10 cellular contexts compared by ENCODE assay signal in the genomic region with DNA sequence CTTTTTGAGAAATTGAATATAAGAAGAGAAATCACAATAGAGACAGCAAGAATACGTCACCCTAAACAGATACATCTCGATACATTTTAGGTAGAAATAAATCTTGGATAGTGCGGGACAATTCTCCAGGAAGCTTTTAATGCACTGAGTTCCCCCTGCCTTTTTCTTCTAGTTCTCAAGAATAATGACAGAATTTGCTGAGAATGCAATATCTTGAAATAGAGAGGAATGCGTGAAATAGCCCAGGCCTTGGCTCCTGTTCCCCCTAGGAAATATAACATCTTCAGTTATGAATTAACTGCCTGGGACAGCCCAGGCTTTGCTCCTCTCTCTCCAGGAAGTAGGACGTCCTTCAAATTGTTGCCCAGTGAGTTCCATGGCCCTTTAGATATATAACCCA. TPM values are rescaled to one million over a fixed set of nuclear protein-coding genes. Genes with fewer than 3 reads are reported as not detected.
"Had no signal": no experiment of that assay in that cellular context is flagged by ENCODE, and none has a peak within 500 bp of the region (broad histone marks: within the 10 kb centered on the region; RNA-seq: fewer than 3 reads in every experiment).

No MANE protein-coding gene starts in this region.

- H3K9me3 Mint-ChIP-seq: GM23338, H9 had no signal

- H2AFZ ChIP-seq: GM23338 had no signal

- FAIRE-seq: H1, H54, HTR-8/SVneo had no signal

- ATAC-seq: GM23338 had no signal

- H3K4me3 Mint-ChIP-seq: GM23338, H9 had no signal

- H3K4me2 ChIP-seq: GM23338, KMS-11 had no signal

- H3K9ac ChIP-seq: KMS-11 had no signal

- H3K27ac ChIP-seq: KMS-11 had no signal

- H3K27ac Mint-ChIP-seq: GM23338, H9 had no signal

- DNase-seq: H9, HCEC 1CT, Karpas-422, KBM-7 had no signal

- H3K4me1 Mint-ChIP-seq: GM23338, H9 had no signal

- H3K4me3 ChIP-seq: GM23338 had no signal

RNA-seq across cellular contexts. Expression of gene NRXN1, which starts 7.6 kb away (rescaled TPM):
- total RNA-seq: HT-29 had no signal
